Comparison of ENCODE assay signal across 15 cellular contexts in genomic region chr11:13280323-13280722, GRCh38. TPM values are rescaled to one million over a fixed set of nuclear protein-coding genes. Genes with fewer than 3 reads are reported as not detected.
A peak's percentile ranks its signal among the peaks of the same experiment; 100 is the strongest.
DNase-seq lines count a peak whose midpoint lies in the region; ATAC-seq lines count a peak whose summit lies in the region.
"Had no signal": no experiment of that assay in that cellular context is flagged by ENCODE, and none has a peak within 500 bp of the region (broad histone marks: within the 10 kb centered on the region; RNA-seq: fewer than 3 reads in every experiment).

No MANE protein-coding gene starts in this region.

- POLR2A ChIA-PET in T-cell (lab: Charles Lee) = interaction anchor here (0.7 to 1.3 kb wide), 5 partner anchors 14 to 55 kb away, joined by 3 to 4 read pairs (median 3); no protein-coding TSS in a partner anchor

- H3K27ac ChIP-seq in effector memory CD4-positive, alpha-beta T cell (ENCODE audit: insufficient read depth, low read length, poor library complexity, severe bottlenecking) = no peak overlapping the region

- H3K4me1 Mint-ChIP-seq in activated T-cell treated with anti-CD3 and anti-CD28 coated beads, Interleukin-2, amount 50 U/mL, for 72 hours (ENCODE audit: low read depth) = peaks cover 77% of the 10 kb centered on the region
- peaks cover 71 to 76% (median 71%) of the 10 kb centered on the region in 3 donors for H3K4me1 Mint-ChIP-seq in T-cell

- H3K4me1 ChIP-seq in effector memory CD4-positive, alpha-beta T cell (ENCODE audit: control insufficient read depth, insufficient read depth, low read length, poor library complexity, severe bottlenecking) = peaks cover 39% of the 10 kb centered on the region
- H3K4me1 ChIP-seq in skeletal muscle satellite cell (ENCODE audit: control insufficient read depth, insufficient read depth, low read length) = peaks cover 32% of the 10 kb centered on the region

- CTCF ChIA-PET in T-cell (lab: Charles Lee) = interaction anchor here in 1 of 2 donors (1.2 kb wide), 1 partner anchor 54 kb away, joined by 3 read pairs; no protein-coding TSS in a partner anchor

- peak overlapping the region; percentile 95 for H3K4me3 ChIP-seq in effector memory CD4-positive, alpha-beta T cell (ENCODE audit: insufficient read depth, low read depth, low read length, poor library complexity, severe bottlenecking)
- no peak overlapping the region for H3K4me3 ChIP-seq in skeletal muscle satellite cell (ENCODE audit: low read length)

- H3K9ac ChIP-seq in skeletal muscle satellite cell (ENCODE audit: low read depth, low read length) = no peak overlapping the region

- ATAC-seq in activated T-cell treated with anti-CD3 and anti-CD28 coated beads, Interleukin-2, amount 50 U/mL, for 72 hours (replicated peaks in 1 of 2) = no peak
- ATAC-seq in T-cell (replicated peaks in 1 of 4) (no peak), sciatic nerve (no peak)

- DNase-seq in activated T-cell treated with anti-CD3 and anti-CD28 coated beads, Interleukin-2, amount 50 U/mL, for 72 hours = no peak
- DNase-seq in activated T-cell treated with anti-CD3 and anti-CD28 coated beads, Interleukin-2, amount 50 U/mL, for 1 hour = no peak
- DNase-seq in T-cell = no peak
- no peak for DNase-seq in effector memory CD4-positive, alpha-beta T cell
- no peak for DNase-seq in NCI-H1092 treated with DMSO at 0.1 percent for 48 hours (lab: John Stamatoyannopoulos, UW)
- no peak for DNase-seq in sciatic nerve (ENCODE audit: low spot score)
- DNase-seq in NCI-H2107 treated with DMSO at 0.1 percent for 48 hours (lab: John Stamatoyannopoulos, UW; ENCODE audit: unreplicated experiment) = no peak
- DNase-seq: activated naive CD4-positive, alpha-beta T cell treated with Interleukin-2 at 50 U/mL for 16 hours; dermis blood vessel endothelial cell; foreskin melanocyte; midbrain; NCI-H1930; NCI-H446 treated with DMSO at 0.1 percent for 48 hours; nucleus accumbens had no signal

- H3K27me3 Mint-ChIP-seq in activated T-cell treated with anti-CD3 and anti-CD28 coated beads, Interleukin-2, amount 50 U/mL, for 72 hours (ENCODE audit: low read depth) = peaks cover 11% of the 10 kb centered on the region
- H3K27me3 Mint-ChIP-seq in T-cell = no peaks in the 10 kb centered on the region

- no peaks in the 10 kb centered on the region for H3K9me3 Mint-ChIP-seq in activated T-cell treated with anti-CD3 and anti-CD28 coated beads, Interleukin-2, amount 50 U/mL, for 72 hours
- no peaks in the 10 kb centered on the region for H3K9me3 Mint-ChIP-seq in T-cell

- H3K36me3 ChIP-seq in effector memory CD4-positive, alpha-beta T cell (ENCODE audit: control insufficient read depth, insufficient read depth, low read length) = no peaks in the 10 kb centered on the region
- H3K36me3 ChIP-seq in skeletal muscle satellite cell (ENCODE audit: insufficient read depth, low read length) = no peaks in the 10 kb centered on the region

- peak overlapping the region; percentile 95 for H3K4me2 ChIP-seq in skeletal muscle satellite cell (ENCODE audit: low read length)

- H3K4me3 Mint-ChIP-seq in activated T-cell treated with anti-CD3 and anti-CD28 coated beads, Interleukin-2, amount 50 U/mL, for 72 hours = peak overlapping the region; percentile 90 to 94
- peak overlapping the region; percentile 89 to 100 (median 90) for H3K4me3 Mint-ChIP-seq in T-cell

- H3K9me3 ChIP-seq in effector memory CD4-positive, alpha-beta T cell (ENCODE audit: control insufficient read depth, low read length) = no peaks in the 10 kb centered on the region
- no peaks in the 10 kb centered on the region for H3K9me3 ChIP-seq in skeletal muscle satellite cell (replicated peaks; ENCODE audit: low read length)

- intact Hi-C loops in sciatic nerve (cut with DNase I) = no loop called here

- no peak overlapping the region for H3K27ac Mint-ChIP-seq in activated T-cell treated with anti-CD3 and anti-CD28 coated beads, Interleukin-2, amount 50 U/mL, for 72 hours
- peak overlapping the region; percentile 87 to 90 for H3K27ac Mint-ChIP-seq in T-cell

- H3K27me3 ChIP-seq in effector memory CD4-positive, alpha-beta T cell (replicated peaks; ENCODE audit: control insufficient read depth, insufficient read depth, low read length, poor library complexity, severe bottlenecking) = no peaks in the 10 kb centered on the region
- H3K27me3 ChIP-seq in skeletal muscle satellite cell (ENCODE audit: control insufficient read depth, insufficient read depth, low read length) = no peaks in the 10 kb centered on the region

- peaks cover 4 to 10% of the 10 kb centered on the region in 2 donors for H3K36me3 Mint-ChIP-seq in activated T-cell treated with anti-CD3 and anti-CD28 coated beads, Interleukin-2, amount 50 U/mL, for 72 hours (ENCODE audit: insufficient read depth in 2 of 2)
- peaks cover 9% of the 10 kb centered on the region for H3K36me3 Mint-ChIP-seq in T-cell

RNA-seq across cellular contexts. Expression of gene BMAL1, which starts 2.7 kb away (rescaled TPM):
- total RNA-seq in activated T-cell treated with anti-CD3 and anti-CD28 coated beads, Interleukin-2, amount 50 U/mL, for 72 hours = 10 to 100 TPM; 29.6 to 43.5 TPM
- total RNA-seq in T-cell (10 to 100 TPM; 67.9 to 99.2 (median 72.1) TPM), sciatic nerve (25.6 TPM)
- total RNA-seq in skeletal muscle satellite cell (2012; rRNA removed) = 12.5 and 12.9 TPM in 2 replicates
